1 cellular context compared by ENCODE assay signal in the genomic region with DNA sequence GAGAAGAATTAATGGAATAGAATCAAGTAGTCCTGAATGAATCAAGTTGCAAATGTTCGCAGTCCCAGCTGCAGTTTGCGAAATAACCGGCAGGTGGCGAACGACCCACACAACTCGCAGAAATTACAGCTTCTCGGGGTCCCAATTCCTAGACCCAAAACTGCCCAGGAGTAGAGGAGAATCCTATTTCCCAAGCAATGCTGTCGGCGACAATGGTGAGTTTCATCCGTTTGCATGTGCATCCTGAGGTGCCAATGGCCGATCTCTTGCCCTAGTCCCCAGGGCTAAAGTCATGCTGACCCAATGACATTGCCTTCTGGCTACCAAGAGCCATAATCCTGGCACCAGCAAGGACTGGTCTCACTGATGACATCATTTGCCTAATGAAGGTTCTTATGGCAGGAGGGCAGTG.
TF ChIP-seq lines count a peak whose summit lies in the region.

No MANE protein-coding gene starts in this region.

TF ChIP-seq in GM12878, 131 proteins besides CTCF, POLR2A, EP300 and RAD21 (continues in another document):
- TF ChIP-seq, protein P1, sequence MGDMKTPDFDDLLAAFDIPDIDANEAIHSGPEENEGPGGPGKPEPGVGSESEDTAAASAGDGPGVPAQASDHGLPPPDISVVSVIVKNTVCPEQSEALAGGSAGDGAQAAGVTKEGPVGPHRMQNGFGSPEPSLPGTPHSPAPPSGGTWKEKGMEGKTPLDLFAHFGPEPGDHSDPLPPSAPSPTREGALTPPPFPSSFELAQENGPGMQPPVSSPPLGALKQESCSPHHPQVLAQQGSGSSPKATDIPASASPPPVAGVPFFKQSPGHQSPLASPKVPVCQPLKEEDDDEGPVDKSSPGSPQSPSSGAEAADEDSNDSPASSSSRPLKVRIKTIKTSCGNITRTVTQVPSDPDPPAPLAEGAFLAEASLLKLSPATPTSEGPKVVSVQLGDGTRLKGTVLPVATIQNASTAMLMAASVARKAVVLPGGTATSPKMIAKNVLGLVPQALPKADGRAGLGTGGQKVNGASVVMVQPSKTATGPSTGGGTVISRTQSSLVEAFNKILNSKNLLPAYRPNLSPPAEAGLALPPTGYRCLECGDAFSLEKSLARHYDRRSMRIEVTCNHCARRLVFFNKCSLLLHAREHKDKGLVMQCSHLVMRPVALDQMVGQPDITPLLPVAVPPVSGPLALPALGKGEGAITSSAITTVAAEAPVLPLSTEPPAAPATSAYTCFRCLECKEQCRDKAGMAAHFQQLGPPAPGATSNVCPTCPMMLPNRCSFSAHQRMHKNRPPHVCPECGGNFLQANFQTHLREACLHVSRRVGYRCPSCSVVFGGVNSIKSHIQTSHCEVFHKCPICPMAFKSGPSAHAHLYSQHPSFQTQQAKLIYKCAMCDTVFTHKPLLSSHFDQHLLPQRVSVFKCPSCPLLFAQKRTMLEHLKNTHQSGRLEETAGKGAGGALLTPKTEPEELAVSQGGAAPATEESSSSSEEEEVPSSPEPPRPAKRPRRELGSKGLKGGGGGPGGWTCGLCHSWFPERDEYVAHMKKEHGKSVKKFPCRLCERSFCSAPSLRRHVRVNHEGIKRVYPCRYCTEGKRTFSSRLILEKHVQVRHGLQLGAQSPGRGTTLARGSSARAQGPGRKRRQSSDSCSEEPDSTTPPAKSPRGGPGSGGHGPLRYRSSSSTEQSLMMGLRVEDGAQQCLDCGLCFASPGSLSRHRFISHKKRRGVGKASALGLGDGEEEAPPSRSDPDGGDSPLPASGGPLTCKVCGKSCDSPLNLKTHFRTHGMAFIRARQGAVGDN (IDR thresholded peaks at IDR 0.05), result peak; percentile 25; the same call in 1 of the 2 replicates
- TF ChIP-seq NFIC (IDR thresholded peaks at IDR 0.05; ENCODE audit: low read depth, low read length) (no peak), MXI1 (IDR thresholded peaks at IDR 0.05; ENCODE audit: low read depth, low read length) (no peak), ESRRA (IDR thresholded peaks at IDR 0.05; ENCODE audit: low read length) (no peak), POU2F2 (IDR thresholded peaks at IDR 0.05; ENCODE audit: borderline replicate concordance, low read depth, low read length) (no peak), TARDBP (IDR thresholded peaks at IDR 0.05; ENCODE audit: borderline replicate concordance) (no peak), ZNF217 (IDR thresholded peaks at IDR 0.05) (no peak), CBX3 (IDR thresholded peaks at IDR 0.05; ENCODE audit: borderline replicate concordance, low read depth) (no peak), BRCA1 (IDR thresholded peaks at IDR 0.05; ENCODE audit: low read depth, low read length) (no peak), FOS (IDR thresholded peaks at IDR 0.05; ENCODE audit: borderline replicate concordance, extremely low read depth, insufficient read length) (no peak), IKZF2 (IDR thresholded peaks at IDR 0.05) (peak; percentile 23 to 45; a peak in 2 of 4 replicates), JUND (IDR thresholded peaks at IDR 0.05; ENCODE audit: low read depth, low read length) (no peak), ATF7 (IDR thresholded peaks at IDR 0.05; ENCODE audit: low read depth) (peak; percentile 82), HCFC1 (IDR thresholded peaks at IDR 0.05; ENCODE audit: low read length) (no peak), SMC3 (IDR thresholded peaks at IDR 0.05; ENCODE audit: borderline replicate concordance, low read length) (peak; percentile 96), BCL3 (IDR thresholded peaks at IDR 0.05; ENCODE audit: borderline replicate concordance, insufficient read depth, low read depth, low read length, poor library complexity, severe bottlenecking) (no peak), FOXM1 (IDR thresholded peaks at IDR 0.05; ENCODE audit: low read depth, low read length) (no peak), FOXK2 (IDR thresholded peaks at IDR 0.05) (no peak), HDAC2 (IDR thresholded peaks at IDR 0.05) (no peak), HDGF (IDR thresholded peaks at IDR 0.05) (no peak), IKZF1 (conservative IDR thresholded peaks at IDR 0.05) (peak; percentile 56; the same call in 1 of the 2 replicates), USF1 (IDR thresholded peaks at IDR 0.05; ENCODE audit: borderline replicate concordance, extremely low read length, insufficient read depth, low read depth, low read length) (no peak), ZNF24 (IDR thresholded peaks at IDR 0.05) (0 out of 2 replicates have a peak, but pooled peaks have one; percentile 32), YY1 (IDR thresholded peaks at IDR 0.05; ENCODE audit: low read depth, low read length) (peak; percentile 73)
- TF ChIP-seq, protein P2, sequence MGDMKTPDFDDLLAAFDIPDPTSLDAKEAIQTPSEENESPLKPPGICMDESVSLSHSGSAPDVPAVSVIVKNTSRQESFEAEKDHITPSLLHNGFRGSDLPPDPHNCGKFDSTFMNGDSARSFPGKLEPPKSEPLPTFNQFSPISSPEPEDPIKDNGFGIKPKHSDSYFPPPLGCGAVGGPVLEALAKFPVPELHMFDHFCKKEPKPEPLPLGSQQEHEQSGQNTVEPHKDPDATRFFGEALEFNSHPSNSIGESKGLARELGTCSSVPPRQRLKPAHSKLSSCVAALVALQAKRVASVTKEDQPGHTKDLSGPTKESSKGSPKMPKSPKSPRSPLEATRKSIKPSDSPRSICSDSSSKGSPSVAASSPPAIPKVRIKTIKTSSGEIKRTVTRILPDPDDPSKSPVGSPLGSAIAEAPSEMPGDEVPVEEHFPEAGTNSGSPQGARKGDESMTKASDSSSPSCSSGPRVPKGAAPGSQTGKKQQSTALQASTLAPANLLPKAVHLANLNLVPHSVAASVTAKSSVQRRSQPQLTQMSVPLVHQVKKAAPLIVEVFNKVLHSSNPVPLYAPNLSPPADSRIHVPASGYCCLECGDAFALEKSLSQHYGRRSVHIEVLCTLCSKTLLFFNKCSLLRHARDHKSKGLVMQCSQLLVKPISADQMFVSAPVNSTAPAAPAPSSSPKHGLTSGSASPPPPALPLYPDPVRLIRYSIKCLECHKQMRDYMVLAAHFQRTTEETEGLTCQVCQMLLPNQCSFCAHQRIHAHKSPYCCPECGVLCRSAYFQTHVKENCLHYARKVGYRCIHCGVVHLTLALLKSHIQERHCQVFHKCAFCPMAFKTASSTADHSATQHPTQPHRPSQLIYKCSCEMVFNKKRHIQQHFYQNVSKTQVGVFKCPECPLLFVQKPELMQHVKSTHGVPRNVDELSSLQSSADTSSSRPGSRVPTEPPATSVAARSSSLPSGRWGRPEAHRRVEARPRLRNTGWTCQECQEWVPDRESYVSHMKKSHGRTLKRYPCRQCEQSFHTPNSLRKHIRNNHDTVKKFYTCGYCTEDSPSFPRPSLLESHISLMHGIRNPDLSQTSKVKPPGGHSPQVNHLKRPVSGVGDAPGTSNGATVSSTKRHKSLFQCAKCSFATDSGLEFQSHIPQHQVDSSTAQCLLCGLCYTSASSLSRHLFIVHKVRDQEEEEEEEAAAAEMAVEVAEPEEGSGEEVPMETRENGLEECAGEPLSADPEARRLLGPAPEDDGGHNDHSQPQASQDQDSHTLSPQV (IDR thresholded peaks at IDR 0.05), result peak; percentile 74; the same call in 1 of the 2 replicates
- TF ChIP-seq, protein P3, sequence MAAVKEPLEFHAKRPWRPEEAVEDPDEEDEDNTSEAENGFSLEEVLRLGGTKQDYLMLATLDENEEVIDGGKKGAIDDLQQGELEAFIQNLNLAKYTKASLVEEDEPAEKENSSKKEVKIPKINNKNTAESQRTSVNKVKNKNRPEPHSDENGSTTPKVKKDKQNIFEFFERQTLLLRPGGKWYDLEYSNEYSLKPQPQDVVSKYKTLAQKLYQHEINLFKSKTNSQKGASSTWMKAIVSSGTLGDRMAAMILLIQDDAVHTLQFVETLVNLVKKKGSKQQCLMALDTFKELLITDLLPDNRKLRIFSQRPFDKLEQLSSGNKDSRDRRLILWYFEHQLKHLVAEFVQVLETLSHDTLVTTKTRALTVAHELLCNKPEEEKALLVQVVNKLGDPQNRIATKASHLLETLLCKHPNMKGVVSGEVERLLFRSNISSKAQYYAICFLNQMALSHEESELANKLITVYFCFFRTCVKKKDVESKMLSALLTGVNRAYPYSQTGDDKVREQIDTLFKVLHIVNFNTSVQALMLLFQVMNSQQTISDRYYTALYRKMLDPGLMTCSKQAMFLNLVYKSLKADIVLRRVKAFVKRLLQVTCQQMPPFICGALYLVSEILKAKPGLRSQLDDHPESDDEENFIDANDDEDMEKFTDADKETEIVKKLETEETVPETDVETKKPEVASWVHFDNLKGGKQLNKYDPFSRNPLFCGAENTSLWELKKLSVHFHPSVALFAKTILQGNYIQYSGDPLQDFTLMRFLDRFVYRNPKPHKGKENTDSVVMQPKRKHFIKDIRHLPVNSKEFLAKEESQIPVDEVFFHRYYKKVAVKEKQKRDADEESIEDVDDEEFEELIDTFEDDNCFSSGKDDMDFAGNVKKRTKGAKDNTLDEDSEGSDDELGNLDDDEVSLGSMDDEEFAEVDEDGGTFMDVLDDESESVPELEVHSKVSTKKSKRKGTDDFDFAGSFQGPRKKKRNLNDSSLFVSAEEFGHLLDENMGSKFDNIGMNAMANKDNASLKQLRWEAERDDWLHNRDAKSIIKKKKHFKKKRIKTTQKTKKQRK (IDR thresholded peaks at IDR 0.05; ENCODE audit: low read depth, low read length), result no peak
- TF ChIP-seq, protein P4, sequence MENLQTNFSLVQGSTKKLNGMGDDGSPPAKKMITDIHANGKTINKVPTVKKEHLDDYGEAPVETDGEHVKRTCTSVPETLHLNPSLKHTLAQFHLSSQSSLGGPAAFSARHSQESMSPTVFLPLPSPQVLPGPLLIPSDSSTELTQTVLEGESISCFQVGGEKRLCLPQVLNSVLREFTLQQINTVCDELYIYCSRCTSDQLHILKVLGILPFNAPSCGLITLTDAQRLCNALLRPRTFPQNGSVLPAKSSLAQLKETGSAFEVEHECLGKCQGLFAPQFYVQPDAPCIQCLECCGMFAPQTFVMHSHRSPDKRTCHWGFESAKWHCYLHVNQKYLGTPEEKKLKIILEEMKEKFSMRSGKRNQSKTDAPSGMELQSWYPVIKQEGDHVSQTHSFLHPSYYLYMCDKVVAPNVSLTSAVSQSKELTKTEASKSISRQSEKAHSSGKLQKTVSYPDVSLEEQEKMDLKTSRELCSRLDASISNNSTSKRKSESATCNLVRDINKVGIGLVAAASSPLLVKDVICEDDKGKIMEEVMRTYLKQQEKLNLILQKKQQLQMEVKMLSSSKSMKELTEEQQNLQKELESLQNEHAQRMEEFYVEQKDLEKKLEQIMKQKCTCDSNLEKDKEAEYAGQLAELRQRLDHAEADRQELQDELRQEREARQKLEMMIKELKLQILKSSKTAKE (IDR thresholded peaks at IDR 0.05; ENCODE audit: low read depth, poor library complexity, severe bottlenecking), result peak; percentile 31
- TF ChIP-seq, protein P5, sequence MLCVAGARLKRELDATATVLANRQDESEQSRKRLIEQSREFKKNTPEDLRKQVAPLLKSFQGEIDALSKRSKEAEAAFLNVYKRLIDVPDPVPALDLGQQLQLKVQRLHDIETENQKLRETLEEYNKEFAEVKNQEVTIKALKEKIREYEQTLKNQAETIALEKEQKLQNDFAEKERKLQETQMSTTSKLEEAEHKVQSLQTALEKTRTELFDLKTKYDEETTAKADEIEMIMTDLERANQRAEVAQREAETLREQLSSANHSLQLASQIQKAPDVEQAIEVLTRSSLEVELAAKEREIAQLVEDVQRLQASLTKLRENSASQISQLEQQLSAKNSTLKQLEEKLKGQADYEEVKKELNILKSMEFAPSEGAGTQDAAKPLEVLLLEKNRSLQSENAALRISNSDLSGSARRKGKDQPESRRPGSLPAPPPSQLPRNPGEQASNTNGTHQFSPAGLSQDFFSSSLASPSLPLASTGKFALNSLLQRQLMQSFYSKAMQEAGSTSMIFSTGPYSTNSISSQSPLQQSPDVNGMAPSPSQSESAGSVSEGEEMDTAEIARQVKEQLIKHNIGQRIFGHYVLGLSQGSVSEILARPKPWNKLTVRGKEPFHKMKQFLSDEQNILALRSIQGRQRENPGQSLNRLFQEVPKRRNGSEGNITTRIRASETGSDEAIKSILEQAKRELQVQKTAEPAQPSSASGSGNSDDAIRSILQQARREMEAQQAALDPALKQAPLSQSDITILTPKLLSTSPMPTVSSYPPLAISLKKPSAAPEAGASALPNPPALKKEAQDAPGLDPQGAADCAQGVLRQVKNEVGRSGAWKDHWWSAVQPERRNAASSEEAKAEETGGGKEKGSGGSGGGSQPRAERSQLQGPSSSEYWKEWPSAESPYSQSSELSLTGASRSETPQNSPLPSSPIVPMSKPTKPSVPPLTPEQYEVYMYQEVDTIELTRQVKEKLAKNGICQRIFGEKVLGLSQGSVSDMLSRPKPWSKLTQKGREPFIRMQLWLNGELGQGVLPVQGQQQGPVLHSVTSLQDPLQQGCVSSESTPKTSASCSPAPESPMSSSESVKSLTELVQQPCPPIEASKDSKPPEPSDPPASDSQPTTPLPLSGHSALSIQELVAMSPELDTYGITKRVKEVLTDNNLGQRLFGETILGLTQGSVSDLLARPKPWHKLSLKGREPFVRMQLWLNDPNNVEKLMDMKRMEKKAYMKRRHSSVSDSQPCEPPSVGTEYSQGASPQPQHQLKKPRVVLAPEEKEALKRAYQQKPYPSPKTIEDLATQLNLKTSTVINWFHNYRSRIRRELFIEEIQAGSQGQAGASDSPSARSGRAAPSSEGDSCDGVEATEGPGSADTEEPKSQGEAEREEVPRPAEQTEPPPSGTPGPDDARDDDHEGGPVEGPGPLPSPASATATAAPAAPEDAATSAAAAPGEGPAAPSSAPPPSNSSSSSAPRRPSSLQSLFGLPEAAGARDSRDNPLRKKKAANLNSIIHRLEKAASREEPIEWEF (IDR thresholded peaks at IDR 0.05; ENCODE audit: insufficient replicate concordance, low read depth, low read length), result no peak
